ENCODE assay signal across 9 cellular contexts in genomic region chr13:40490086-40490723, GRCh38.
DNase-seq lines count a peak whose midpoint lies in the region; ATAC-seq and TF ChIP-seq lines count a peak whose summit lies in the region.
"Had no signal": no experiment of that assay in that cellular context is flagged by ENCODE, and none has a peak within 500 bp of the region (broad histone marks: within the 10 kb centered on the region; RNA-seq: fewer than 3 reads in every experiment).

No MANE protein-coding gene starts in this region.

- H3K4me3 ChIP-seq in HEK293 (ENCODE audit: low read depth, low read length) (no peak overlapping the region), right atrium auricular region (no peak overlapping the region)

- POLR2A ChIA-PET in HEK293 (lab: Yijun Ruan, JAX): no interaction called here

- peak; percentile 46 for DNase-seq in NCI-H69 (lab: John Stamatoyannopoulos, UW)
- DNase-seq in activated T-cell treated with anti-CD3 and anti-CD28 coated beads, Interleukin-2, amount 50 U/mL, for 72 hours: peak; percentile 44 to 49
- no peak for DNase-seq in neural crest cell (ENCODE audit: low read depth, low spot score)
- no peak for DNase-seq in NCI-H146 treated with DMSO at 0.1 percent for 48 hours (lab: John Stamatoyannopoulos, UW; ENCODE audit: unreplicated experiment)
- no peak for DNase-seq in right atrium auricular region (ENCODE audit: low spot score)
- DNase-seq in NCI-H1930 (lab: John Stamatoyannopoulos, UW): no peak

- ATAC-seq in activated T-cell treated with anti-CD3 and anti-CD28 coated beads, Interleukin-2, amount 50 U/mL, for 72 hours (replicated peaks in 1 of 2): no peak
- no peak for ATAC-seq in GM18867 (IDR thresholded peaks at IDR 0.05; ENCODE audit: unreplicated experiment)
- ATAC-seq: natural killer cell treated with Interleukin-12 subunit alpha and Interleukin-12 subunit beta and Interleukin-15 and Interleukin-18, amount 100 ng/mL, for 72 hours had no signal

- H3K9me3 Mint-ChIP-seq in activated T-cell treated with anti-CD3 and anti-CD28 coated beads, Interleukin-2, amount 50 U/mL, for 72 hours: no peaks in the 10 kb centered on the region
- H3K9me3 Mint-ChIP-seq in neural crest cell: no peaks in the 10 kb centered on the region
- H3K9me3 Mint-ChIP-seq: natural killer cell treated with Interleukin-12 subunit alpha and Interleukin-12 subunit beta and Interleukin-15 and Interleukin-18, amount 100 ng/mL, for 72 hours had no signal

- H3K4me3 Mint-ChIP-seq in activated T-cell treated with anti-CD3 and anti-CD28 coated beads, Interleukin-2, amount 50 U/mL, for 72 hours: peak overlapping the region; percentile 34 to 67
- no peak overlapping the region for H3K4me3 Mint-ChIP-seq in neural crest cell
- H3K4me3 Mint-ChIP-seq: natural killer cell treated with Interleukin-12 subunit alpha and Interleukin-12 subunit beta and Interleukin-15 and Interleukin-18, amount 100 ng/mL, for 72 hours had no signal

- no peaks in the 10 kb centered on the region for H3K27me3 Mint-ChIP-seq in activated T-cell treated with anti-CD3 and anti-CD28 coated beads, Interleukin-2, amount 50 U/mL, for 72 hours (ENCODE audit: low read depth)
- H3K27me3 Mint-ChIP-seq in neural crest cell (ENCODE audit: low read depth): peaks cover 2% of the 10 kb centered on the region
- H3K27me3 Mint-ChIP-seq: natural killer cell treated with Interleukin-12 subunit alpha and Interleukin-12 subunit beta and Interleukin-15 and Interleukin-18, amount 100 ng/mL, for 72 hours had no signal

- H3K27ac Mint-ChIP-seq in activated T-cell treated with anti-CD3 and anti-CD28 coated beads, Interleukin-2, amount 50 U/mL, for 72 hours: no peak overlapping the region
- H3K27ac Mint-ChIP-seq in neural crest cell (ENCODE audit: unreplicated experiment): peak overlapping the region; percentile 75
- H3K27ac Mint-ChIP-seq: natural killer cell treated with Interleukin-12 subunit alpha and Interleukin-12 subunit beta and Interleukin-15 and Interleukin-18, amount 100 ng/mL, for 72 hours had no signal

- H3K9me3 ChIP-seq in HEK293 (ENCODE audit: control insufficient read depth, insufficient read depth, low read depth, low read length) (no peaks in the 10 kb centered on the region), right atrium auricular region (no peaks in the 10 kb centered on the region)

- H3K4me1 Mint-ChIP-seq in activated T-cell treated with anti-CD3 and anti-CD28 coated beads, Interleukin-2, amount 50 U/mL, for 72 hours (ENCODE audit: low read depth): peaks cover 81% of the 10 kb centered on the region
- H3K4me1 Mint-ChIP-seq in neural crest cell: peaks cover 36% of the 10 kb centered on the region

- H3K27ac ChIP-seq in HEK293 (ENCODE audit: extremely low read depth, low read depth, low read length) (no peak overlapping the region), right atrium auricular region (no peak overlapping the region)

- TF ChIP-seq CTCF in HEK293 (tag by site-specific recombination; IDR thresholded peaks at IDR 0.05) (no peak), neural crest cell (conservative IDR thresholded peaks at IDR 0.05) (no peak), right atrium auricular region (IDR thresholded peaks at IDR 0.05) (no peak)

- CTCF ChIA-PET in HEK293 (lab: Yijun Ruan, JAX): no interaction called here

- no peaks in the 10 kb centered on the region for H3K27me3 ChIP-seq in right atrium auricular region

- H3K4me1 ChIP-seq in HEK293 (ENCODE audit: control insufficient read depth, insufficient read depth, low read length) (peaks cover 9% of the 10 kb centered on the region), right atrium auricular region (peaks cover 0 to 7% of the 10 kb centered on the region in 2 donors)

- H3K36me3 ChIP-seq in HEK293 (ENCODE audit: control insufficient read depth in 2 of 2, insufficient read depth in 1 of 2, low read length in 2 of 2): no peaks in the 10 kb centered on the region
- H3K36me3 ChIP-seq in right atrium auricular region: no peaks in the 10 kb centered on the region

- peaks cover 0 to 1% of the 10 kb centered on the region in 2 donors for H3K36me3 Mint-ChIP-seq in activated T-cell treated with anti-CD3 and anti-CD28 coated beads, Interleukin-2, amount 50 U/mL, for 72 hours (ENCODE audit: insufficient read depth in 2 of 2)
- no peaks in the 10 kb centered on the region for H3K36me3 Mint-ChIP-seq in neural crest cell (ENCODE audit: low read depth)
- H3K36me3 Mint-ChIP-seq: natural killer cell treated with Interleukin-12 subunit alpha and Interleukin-12 subunit beta and Interleukin-15 and Interleukin-18, amount 100 ng/mL, for 72 hours had no signal

TF ChIP-seq in HEK293, 187 proteins besides CTCF, POLR2A, EP300 and RAD21 (continues in another document):
- TF ChIP-seq TRIM28 (IDR thresholded peaks at IDR 0.05; ENCODE audit: borderline replicate concordance, low read length): no peak
- no peak for TF ChIP-seq ZNF391 (tag by site-specific recombination; IDR thresholded peaks at IDR 0.05; ENCODE audit: borderline replicate concordance, low read depth)
- peak; percentile 81 for TF ChIP-seq IKZF3 (tag by site-specific recombination; IDR thresholded peaks at IDR 0.05)
- TF ChIP-seq EGR2 (tag by site-specific recombination; IDR thresholded peaks at IDR 0.05; ENCODE audit: low read depth): no peak
- TF ChIP-seq ZNF701 (tag by site-specific recombination; IDR thresholded peaks at IDR 0.05): no peak
- no peak; the same call in 1 of the 2 replicates for TF ChIP-seq BCL11A (tag by site-specific recombination; IDR thresholded peaks at IDR 0.05; ENCODE audit: low read depth)
- TF ChIP-seq ZNF707 (tag by site-specific recombination; IDR thresholded peaks at IDR 0.05): no peak
- TF ChIP-seq KLF8 (tag by site-specific recombination; IDR thresholded peaks at IDR 0.05): no peak
- TF ChIP-seq OSR2 (tag by site-specific recombination; IDR thresholded peaks at IDR 0.05): peak; percentile 80; the same call in 1 of the 2 replicates
- no peak for TF ChIP-seq ZNF521 (tag by site-specific recombination; IDR thresholded peaks at IDR 0.05)
- TF ChIP-seq, protein P1, sequence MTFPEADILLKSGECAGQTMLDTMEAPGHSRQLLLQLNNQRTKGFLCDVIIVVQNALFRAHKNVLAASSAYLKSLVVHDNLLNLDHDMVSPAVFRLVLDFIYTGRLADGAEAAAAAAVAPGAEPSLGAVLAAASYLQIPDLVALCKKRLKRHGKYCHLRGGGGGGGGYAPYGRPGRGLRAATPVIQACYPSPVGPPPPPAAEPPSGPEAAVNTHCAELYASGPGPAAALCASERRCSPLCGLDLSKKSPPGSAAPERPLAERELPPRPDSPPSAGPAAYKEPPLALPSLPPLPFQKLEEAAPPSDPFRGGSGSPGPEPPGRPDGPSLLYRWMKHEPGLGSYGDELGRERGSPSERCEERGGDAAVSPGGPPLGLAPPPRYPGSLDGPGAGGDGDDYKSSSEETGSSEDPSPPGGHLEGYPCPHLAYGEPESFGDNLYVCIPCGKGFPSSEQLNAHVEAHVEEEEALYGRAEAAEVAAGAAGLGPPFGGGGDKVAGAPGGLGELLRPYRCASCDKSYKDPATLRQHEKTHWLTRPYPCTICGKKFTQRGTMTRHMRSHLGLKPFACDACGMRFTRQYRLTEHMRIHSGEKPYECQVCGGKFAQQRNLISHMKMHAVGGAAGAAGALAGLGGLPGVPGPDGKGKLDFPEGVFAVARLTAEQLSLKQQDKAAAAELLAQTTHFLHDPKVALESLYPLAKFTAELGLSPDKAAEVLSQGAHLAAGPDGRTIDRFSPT (tag by site-specific recombination; IDR thresholded peaks at IDR 0.05): no peak
- TF ChIP-seq, protein P2, sequence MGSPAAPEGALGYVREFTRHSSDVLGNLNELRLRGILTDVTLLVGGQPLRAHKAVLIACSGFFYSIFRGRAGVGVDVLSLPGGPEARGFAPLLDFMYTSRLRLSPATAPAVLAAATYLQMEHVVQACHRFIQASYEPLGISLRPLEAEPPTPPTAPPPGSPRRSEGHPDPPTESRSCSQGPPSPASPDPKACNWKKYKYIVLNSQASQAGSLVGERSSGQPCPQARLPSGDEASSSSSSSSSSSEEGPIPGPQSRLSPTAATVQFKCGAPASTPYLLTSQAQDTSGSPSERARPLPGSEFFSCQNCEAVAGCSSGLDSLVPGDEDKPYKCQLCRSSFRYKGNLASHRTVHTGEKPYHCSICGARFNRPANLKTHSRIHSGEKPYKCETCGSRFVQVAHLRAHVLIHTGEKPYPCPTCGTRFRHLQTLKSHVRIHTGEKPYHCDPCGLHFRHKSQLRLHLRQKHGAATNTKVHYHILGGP (tag by site-specific recombination; IDR thresholded peaks at IDR 0.05): peak; percentile 29; the same call in 1 of the 2 replicates
- no peak for TF ChIP-seq GLI2 (tag by site-specific recombination; IDR thresholded peaks at IDR 0.05; ENCODE audit: borderline replicate concordance, low read depth)
- TF ChIP-seq ZNF211 (tag by site-specific recombination; IDR thresholded peaks at IDR 0.05; ENCODE audit: low read depth): no peak
- peak; percentile 76 for TF ChIP-seq FEZF1 (tag by site-specific recombination; IDR thresholded peaks at IDR 0.05)
- TF ChIP-seq ZSCAN23 (tag by site-specific recombination; IDR thresholded peaks at IDR 0.05): no peak
- no peak for TF ChIP-seq ZNF169 (tag by site-specific recombination; IDR thresholded peaks at IDR 0.05)
- no peak for TF ChIP-seq ZNF324 (tag by site-specific recombination; IDR thresholded peaks at IDR 0.05)
- no peak for TF ChIP-seq ZNF837 (tag by site-specific recombination; IDR thresholded peaks at IDR 0.05)
- TF ChIP-seq, protein P3, sequence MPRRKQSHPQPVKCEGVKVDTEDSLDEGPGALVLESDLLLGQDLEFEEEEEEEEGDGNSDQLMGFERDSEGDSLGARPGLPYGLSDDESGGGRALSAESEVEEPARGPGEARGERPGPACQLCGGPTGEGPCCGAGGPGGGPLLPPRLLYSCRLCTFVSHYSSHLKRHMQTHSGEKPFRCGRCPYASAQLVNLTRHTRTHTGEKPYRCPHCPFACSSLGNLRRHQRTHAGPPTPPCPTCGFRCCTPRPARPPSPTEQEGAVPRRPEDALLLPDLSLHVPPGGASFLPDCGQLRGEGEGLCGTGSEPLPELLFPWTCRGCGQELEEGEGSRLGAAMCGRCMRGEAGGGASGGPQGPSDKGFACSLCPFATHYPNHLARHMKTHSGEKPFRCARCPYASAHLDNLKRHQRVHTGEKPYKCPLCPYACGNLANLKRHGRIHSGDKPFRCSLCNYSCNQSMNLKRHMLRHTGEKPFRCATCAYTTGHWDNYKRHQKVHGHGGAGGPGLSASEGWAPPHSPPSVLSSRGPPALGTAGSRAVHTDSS (tag by site-specific recombination; IDR thresholded peaks at IDR 0.05): no peak
- TF ChIP-seq ZNF155 (tag by site-specific recombination; IDR thresholded peaks at IDR 0.05): no peak

Comparison
In these comparisons a context has a peak if more than half of its experiments do, and no peak if none do; other contexts are left out.
1. DNase-seq: peak in NCI-H69 (single experiment) and activated T-cell treated with anti-CD3 and anti-CD28 coated beads, Interleukin-2, amount 50 U/mL, for 72 hours (2 of 2); none in neural crest cell (single experiment), NCI-H146 treated with DMSO at 0.1 percent for 48 hours (single experiment), right atrium auricular region (single experiment) and NCI-H1930 (0 of 2).